Comparison of ENCODE assay signal across 10 cellular contexts in the genomic region with DNA sequence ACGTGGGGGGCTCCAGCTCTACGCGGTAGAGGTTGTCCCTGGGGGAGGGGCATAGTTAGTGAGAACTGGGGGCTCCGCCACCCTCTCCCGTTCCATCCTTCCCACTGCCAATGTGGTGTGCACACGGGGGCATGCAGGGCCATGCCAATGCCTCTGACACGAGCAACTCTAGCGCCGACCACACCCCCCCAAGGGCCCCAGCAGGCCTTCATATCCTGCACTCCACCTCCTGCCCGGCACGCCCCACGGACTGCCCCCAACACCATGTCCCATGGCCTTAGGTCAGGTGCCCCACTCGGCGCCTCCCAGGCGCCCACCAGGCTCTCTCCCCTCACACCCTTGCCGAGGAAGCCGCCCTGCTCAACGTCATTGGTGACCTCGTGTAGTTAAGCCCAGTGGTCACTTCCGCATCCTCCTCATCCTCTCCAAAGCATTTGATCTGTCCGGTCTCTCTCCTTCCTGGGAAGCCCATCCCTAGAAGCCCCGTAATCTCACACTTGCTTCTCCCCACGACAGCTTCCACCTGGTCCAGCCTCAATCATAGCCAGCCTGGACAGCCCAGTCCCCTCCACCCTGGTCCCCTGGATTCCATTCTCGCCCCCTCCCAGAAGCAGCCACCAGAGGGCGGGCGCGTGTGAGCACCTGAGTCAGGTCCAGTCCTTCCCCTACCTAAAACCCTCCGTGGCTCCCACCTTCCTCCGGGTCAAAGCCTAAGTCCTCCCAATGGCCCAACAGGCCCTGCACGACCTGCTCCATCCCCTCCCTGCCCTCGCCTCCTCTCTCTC. TPM values are rescaled to one million over a fixed set of nuclear protein-coding genes. Genes with fewer than 3 reads are reported as not detected.
DNase-seq lines count a peak whose midpoint lies in the region; ATAC-seq and TF ChIP-seq lines count a peak whose summit lies in the region.
"Had no signal": no experiment of that assay in that cellular context is flagged by ENCODE, and none has a peak within 500 bp of the region (broad histone marks: within the 10 kb centered on the region; RNA-seq: fewer than 3 reads in every experiment).

No MANE protein-coding gene starts in this region.

- DNase-seq in activated naive CD4-positive, alpha-beta T cell treated with Interleukin-2 at 50 U/mL for 16 hours: peak; percentile 30
- DNase-seq in activated naive CD4-positive, alpha-beta T cell treated with anti-CD3 and anti-CD28 coated beads, Interleukin-2, amount 50 U/mL, for 16 hours: no peak
- DNase-seq in OCI-LY7 (ENCODE audit: low spot score) (peak; percentile 16), coronary artery (ENCODE audit: low spot score) (no peak), DMS79 (lab: John Stamatoyannopoulos, UW) (no peak)

- no peak overlapping the region for H3K4me3 Mint-ChIP-seq in stimulated activated memory B cell treated with anti-CD40 and anti-IgM and Interleukin-4, amounts not matched to agents 10 μg/mL and 1 μg/mL and 100 μg/mL, for 72 hours

- TF ChIP-seq CTCF in OCI-LY7 (conservative IDR thresholded peaks at IDR 0.05; ENCODE audit: low read length) (peak; percentile 44; the same call in 1 of the 2 replicates), coronary artery (IDR thresholded peaks at IDR 0.05) (no peak)

- H3K4me2 ChIP-seq in OCI-LY7 (ENCODE audit: low read length): no peak overlapping the region

- no peaks in the 10 kb centered on the region for H3K36me3 ChIP-seq in OCI-LY7 (ENCODE audit: insufficient read depth, low read length)
- H3K36me3 ChIP-seq: vagina had no signal

- H3K79me2 ChIP-seq in OCI-LY7 (ENCODE audit: insufficient read depth, low read depth, low read length): no peaks in the 10 kb centered on the region

- H3K9me2 ChIP-seq in OCI-LY7 (ENCODE audit: insufficient read depth, low read length): no peaks in the 10 kb centered on the region

- no peak overlapping the region for H3K27ac ChIP-seq in OCI-LY7 (ENCODE audit: low read depth, low read length, poor library complexity, severe bottlenecking)
- H3K27ac ChIP-seq in coronary artery: no peak overlapping the region
- H3K27ac ChIP-seq: vagina had no signal

- H2AFZ ChIP-seq in OCI-LY7 (ENCODE audit: low read length): no peak overlapping the region

- H3K36me3 Mint-ChIP-seq in stimulated activated memory B cell treated with anti-CD40 and anti-IgM and Interleukin-4, amounts not matched to agents 10 μg/mL and 1 μg/mL and 100 μg/mL, for 72 hours: no peaks in the 10 kb centered on the region

- H3K27ac Mint-ChIP-seq in stimulated activated memory B cell treated with anti-CD40 and anti-IgM and Interleukin-4, amounts not matched to agents 10 μg/mL and 1 μg/mL and 100 μg/mL, for 72 hours: no peak overlapping the region

- H3K4me3 ChIP-seq in OCI-LY7 (ENCODE audit: low read depth, low read length, poor library complexity, severe bottlenecking) (no peak overlapping the region), coronary artery (peak overlapping the region; percentile 59)

- intact Hi-C loops in OCI-LY7 (cut with micrococcal nuclease; ENCODE audit: unreplicated experiment): no loop called here

- H3K27me3 Mint-ChIP-seq in stimulated activated memory B cell treated with anti-CD40 and anti-IgM and Interleukin-4, amounts not matched to agents 10 μg/mL and 1 μg/mL and 100 μg/mL, for 72 hours: peaks cover 48% of the 10 kb centered on the region

- POLR2A ChIA-PET in OCI-LY7 (lab: Charles Lee): no interaction called here

- no TSS peak for BruUV-seq in OCI-LY7 (replicated peaks; lab: Mats Ljungman, UMichigan)

- peak; percentile 15 for ATAC-seq in stimulated activated memory B cell treated with anti-CD40 and anti-IgM and Interleukin-4, amounts not matched to agents 10 μg/mL and 1 μg/mL and 100 μg/mL, for 72 hours
- ATAC-seq in HG03159 (IDR thresholded peaks at IDR 0.05; ENCODE audit: unreplicated experiment) (no peak), GM18868 (IDR thresholded peaks at IDR 0.05; ENCODE audit: unreplicated experiment) (no peak)

- H3K4me1 ChIP-seq in OCI-LY7 (ENCODE audit: insufficient read depth, low read length, poor library complexity, severe bottlenecking): no peaks in the 10 kb centered on the region
- H3K4me1 ChIP-seq: vagina had no signal

- peaks cover 11% of the 10 kb centered on the region for H3K9me3 Mint-ChIP-seq in stimulated activated memory B cell treated with anti-CD40 and anti-IgM and Interleukin-4, amounts not matched to agents 10 μg/mL and 1 μg/mL and 100 μg/mL, for 72 hours

- CTCF ChIA-PET in OCI-LY7 (lab: Charles Lee; ENCODE audit: unreplicated experiment): no interaction called here

- peaks cover 19% of the 10 kb centered on the region for H3K4me1 Mint-ChIP-seq in stimulated activated memory B cell treated with anti-CD40 and anti-IgM and Interleukin-4, amounts not matched to agents 10 μg/mL and 1 μg/mL and 100 μg/mL, for 72 hours

- no peaks in the 10 kb centered on the region for H3K9me3 ChIP-seq in OCI-LY7 (ENCODE audit: low read length)
- H3K9me3 ChIP-seq: BLaER1 treated with 17β-estradiol and CSF1 and Interleukin-3, amounts not matched to agents 10 nM and 100 nM; vagina had no signal

- H4K20me1 ChIP-seq in OCI-LY7 (ENCODE audit: insufficient read depth, low read length): no peaks in the 10 kb centered on the region
- H4K20me1 ChIP-seq: BLaER1 treated with 17β-estradiol and CSF1 and Interleukin-3, amounts not matched to agents 10 nM and 100 nM had no signal

RNA-seq across cellular contexts. Expression of a gene that starts 2.1 kb away (rescaled TPM):
- 0.05 TPM in 1 of 2 replicates, not detected in the other for total RNA-seq in OCI-LY7 (2014; rRNA removed; shearing (Covaris generic))
- total RNA-seq in OCI-LY7 (2022): not detected in 2 replicates

RNA-seq across cellular contexts. Expression of a gene that starts 17.5 kb away (rescaled TPM):
- total RNA-seq in OCI-LY7 (2014; rRNA removed; shearing (Covaris generic)): 0.67 and 1.6 TPM in 2 replicates
- total RNA-seq in OCI-LY7 (2022): 1.8 and 1.9 TPM in 2 replicates

RNA-seq across cellular contexts. Expression of a gene that starts 22.4 kb away (rescaled TPM):
- total RNA-seq in OCI-LY7 (2014; rRNA removed; shearing (Covaris generic)): 0.67 and 0.85 TPM in 2 replicates
- total RNA-seq in OCI-LY7 (2022): 1.9 and 2.2 TPM in 2 replicates

RNA-seq across cellular contexts. Expression of a gene that starts 39.1 kb away (rescaled TPM):
- 0.13 TPM in 1 of 2 replicates, not detected in the other for total RNA-seq in OCI-LY7 (2014; rRNA removed; shearing (Covaris generic))
- total RNA-seq in OCI-LY7 (2022): 0.24 and 0.32 TPM in 2 replicates

Comparison
In these comparisons a context has a peak if more than half of its experiments do, and no peak if none do; other contexts are left out.
1. DNase-seq: peak in activated naive CD4-positive, alpha-beta T cell treated with Interleukin-2 at 50 U/mL for 16 hours (single experiment) and OCI-LY7 (single experiment); none in activated naive CD4-positive, alpha-beta T cell treated with anti-CD3 and anti-CD28 coated beads, Interleukin-2, amount 50 U/mL, for 16 hours (single experiment), coronary artery (single experiment) and DMS79 (single experiment).